Comparison of ENCODE assay signal across 14 cellular contexts in genomic region chr5:131256507-131256823, GRCh38. TPM values are rescaled to one million over a fixed set of nuclear protein-coding genes. Genes with fewer than 3 reads are reported as not detected.
DNase-seq lines count a peak whose midpoint lies in the region; ATAC-seq, FAIRE-seq and TF ChIP-seq lines count a peak whose summit lies in the region.
"Had no signal": no experiment of that assay in that cellular context is flagged by ENCODE, and none has a peak within 500 bp of the region (broad histone marks: within the 10 kb centered on the region; RNA-seq: fewer than 3 reads in every experiment).

No MANE protein-coding gene starts in this region.

- H3K79me2 ChIP-seq in Loucy (ENCODE audit: insufficient read depth, low read length) (peaks cover 22% of the 10 kb centered on the region), K562 (ENCODE audit: control insufficient read depth, insufficient read depth, low read length) (no peaks in the 10 kb centered on the region)

- H3K9me3 ChIP-seq in Loucy (ENCODE audit: insufficient read depth, low read depth, low read length) (no peaks in the 10 kb centered on the region), K562 (replicated peaks; ENCODE audit: control insufficient read depth, insufficient read depth, low read depth, low read length) (no peaks in the 10 kb centered on the region), small intestine (ENCODE audit: control insufficient read depth, low read depth) (no peaks in the 10 kb centered on the region)
- H3K9me3 ChIP-seq: mucosa of descending colon had no signal

- H3K4me3 ChIP-seq in Loucy (ENCODE audit: low read length, poor library complexity, severe bottlenecking), result no peak overlapping the region
- no peak overlapping the region for H3K4me3 ChIP-seq in K562
- no peak overlapping the region for H3K4me3 ChIP-seq in small intestine (ENCODE audit: low read depth in 1 of 2, low read length in 2 of 2)
- H3K4me3 ChIP-seq: cardiac muscle cell, mucosa of descending colon had no signal

- peaks cover 60% of the 10 kb centered on the region for H3K4me1 ChIP-seq in Loucy (ENCODE audit: insufficient read depth, low read length, poor library complexity, severe bottlenecking)
- H3K4me1 ChIP-seq in K562 (replicated peaks in 1 of 2; ENCODE audit: control insufficient read depth in 2 of 2, insufficient read depth in 2 of 2, low read length in 2 of 2), result peaks cover 8 to 23% of the 10 kb centered on the region in 2 experiments
- peaks cover 2 to 5% of the 10 kb centered on the region in 2 donors for H3K4me1 ChIP-seq in small intestine (ENCODE audit: control insufficient read depth in 2 of 2, insufficient read depth in 1 of 2, low read depth in 1 of 2, low read length in 1 of 2)

- no peak for TF ChIP-seq CTCF in Loucy (conservative IDR thresholded peaks at IDR 0.05; ENCODE audit: low read length)
- no peak for TF ChIP-seq CTCF in K562 (IDR thresholded peaks at IDR 0.05 in 2 of 3, conservative IDR thresholded peaks at IDR 0.05 in 1 of 3; ENCODE audit: insufficient read depth in 2 of 3, low read depth in 1 of 3, low read length in 3 of 3)

- H2AFZ ChIP-seq in Loucy (ENCODE audit: low read length) (no peak overlapping the region), K562 (ENCODE audit: low read depth, low read length) (peak overlapping the region; percentile 46; the same call in 1 of the 2 replicates)

- H3K4me2 ChIP-seq in Loucy (ENCODE audit: low read depth, low read length, poor library complexity, severe bottlenecking) (peak overlapping the region; percentile 26), K562 (ENCODE audit: insufficient read depth, low read length) (no peak overlapping the region)

- peaks cover 53% of the 10 kb centered on the region for H3K4me1 Mint-ChIP-seq in T-helper 1 cell treated with Interleukin-12 subunit alpha and Interleukin-12 subunit beta and Interleukin-4 antibody, amounts not matched to agents 30 μg/mL and 1 μg/mL, for 36 hours (ENCODE audit: low read depth)

- WGBS in K562 (ENCODE audit: insufficient coverage, low coverage, missing lambda C conversion rate), result 68% methylated on average over 2 of the region's 2 CpGs
- 76 to 86% (median 84%) methylated on average over 2 of the region's 2 CpGs for WGBS in small intestine, 3 donors

- H3K9me2 ChIP-seq in Loucy (replicated peaks; ENCODE audit: low read depth, low read length), result no peaks in the 10 kb centered on the region

- CTCF ChIA-PET in K562 (lab: Yijun Ruan, JAX; ENCODE audit: low intra/inter-chr PET ratio), result no interaction called here

- H3K36me3 ChIP-seq in Loucy (ENCODE audit: insufficient read depth, low read length), result no peaks in the 10 kb centered on the region
- no peaks in the 10 kb centered on the region for H3K36me3 ChIP-seq in K562 (ENCODE audit: control insufficient read depth, insufficient read depth, low read length)
- peaks cover 0 to 2% of the 10 kb centered on the region in 2 donors for H3K36me3 ChIP-seq in small intestine (ENCODE audit: control insufficient read depth in 2 of 2, insufficient read depth in 2 of 2, low read length in 2 of 2)
- H3K36me3 ChIP-seq: cardiac muscle cell had no signal

- H3K27me3 ChIP-seq in Loucy (ENCODE audit: insufficient read depth, low read length, poor library complexity, severe bottlenecking) (no peaks in the 10 kb centered on the region), K562 (ENCODE audit: control insufficient read depth in 2 of 2, insufficient read depth in 2 of 2, low read length in 2 of 2) (no peaks in the 10 kb centered on the region), small intestine (ENCODE audit: control insufficient read depth in 2 of 2, insufficient read depth in 2 of 2, low read length in 2 of 2) (no peaks in the 10 kb centered on the region)
- H3K27me3 ChIP-seq: cardiac muscle cell had no signal

- POLR2A ChIA-PET in K562 (lab: Yijun Ruan, JAX), result interaction anchor here (0.5 to 0.6 kb wide), 3 partner anchors 12 to 131 kb away, joined by 3 to 4 read pairs (median 3); no protein-coding TSS in a partner anchor

- no peaks in the 10 kb centered on the region for H4K20me1 ChIP-seq in Loucy (ENCODE audit: insufficient read depth, low read length, poor library complexity, severe bottlenecking)
- no peaks in the 10 kb centered on the region for H4K20me1 ChIP-seq in K562 (replicated peaks; ENCODE audit: control insufficient read depth, insufficient read depth, low read length)

- TF ChIP-seq EP300 in K562 (IDR thresholded peaks at IDR 0.05; ENCODE audit: low read length), result no peak

- peaks cover 31% of the 10 kb centered on the region for H3K36me3 Mint-ChIP-seq in T-helper 1 cell treated with Interleukin-12 subunit alpha and Interleukin-12 subunit beta and Interleukin-4 antibody, amounts not matched to agents 30 μg/mL and 1 μg/mL, for 36 hours (ENCODE audit: low read depth)
- H3K36me3 Mint-ChIP-seq: WTC11 had no signal

- no peaks in the 10 kb centered on the region for H3K9me3 Mint-ChIP-seq in T-helper 1 cell treated with Interleukin-12 subunit alpha and Interleukin-12 subunit beta and Interleukin-4 antibody, amounts not matched to agents 30 μg/mL and 1 μg/mL, for 36 hours
- H3K9me3 Mint-ChIP-seq: WTC11 had no signal

- ATAC-seq in K562 (peak; percentile 7; the same call in 1 of the 3 replicates), HG02642 (IDR thresholded peaks at IDR 0.05; ENCODE audit: poor library complexity, unreplicated experiment) (no peak), HG03571 (IDR thresholded peaks at IDR 0.05; ENCODE audit: unreplicated experiment) (no peak)
- ATAC-seq: WTC11 had no signal

- no peak for TF ChIP-seq POLR2A in K562 (conservative IDR thresholded peaks at IDR 0.05)

- no peaks in the 10 kb centered on the region for H3K27me3 Mint-ChIP-seq in T-helper 1 cell treated with Interleukin-12 subunit alpha and Interleukin-12 subunit beta and Interleukin-4 antibody, amounts not matched to agents 30 μg/mL and 1 μg/mL, for 36 hours (ENCODE audit: low read depth)

- in situ Hi-C loops in K562 (cut with MboI), result no loop called here

- H3K27ac ChIP-seq in K562 (ENCODE audit: extremely low read depth, low read depth, low read length) (no peak overlapping the region), small intestine (ENCODE audit: low read depth in 1 of 2, low read length in 1 of 2) (peak overlapping the region; percentile 34 to 91)
- H3K27ac ChIP-seq: 22Rv1, cardiac muscle cell had no signal

- DNase-seq in T-helper 1 cell (no peak), K562 (ENCODE audit: extremely low read depth in 1 of 4, low spot score in 3 of 4) (no peak), small intestine (no peak), DMS 273 treated with DMSO at 0.1 percent for 48 hours (lab: John Stamatoyannopoulos, UW) (no peak)
- DNase-seq: activated effector memory CD4-positive, alpha-beta T cell treated with Interleukin-2 at 50 U/mL for 16 hours; mucosa of descending colon had no signal

- H3K9me1 ChIP-seq in K562 (ENCODE audit: control insufficient read depth, insufficient read depth, low read length), result no peaks in the 10 kb centered on the region

- H3F3A ChIP-seq in Loucy (ENCODE audit: low read depth), result peaks cover 3% of the 10 kb centered on the region; the same call in 1 of the 2 replicates

- FAIRE-seq in K562 (lab: Jason Lieb, UNC) (no peak), small intestine (lab: Jason Lieb, UNC) (no peak)
- FAIRE-seq: islet of Langerhans had no signal

- H3K4me3 Mint-ChIP-seq in T-helper 1 cell treated with Interleukin-12 subunit alpha and Interleukin-12 subunit beta and Interleukin-4 antibody, amounts not matched to agents 30 μg/mL and 1 μg/mL, for 36 hours, result peak overlapping the region; percentile 33
- H3K4me3 Mint-ChIP-seq: WTC11 had no signal

- no peak for TF ChIP-seq RAD21 in K562 (CRISPR knock-in tag; conservative IDR thresholded peaks at IDR 0.05 in 1 of 2, IDR thresholded peaks at IDR 0.05 in 1 of 2)

- H3K9ac ChIP-seq in Loucy (ENCODE audit: low read depth, low read length, poor library complexity, severe bottlenecking), result no peak overlapping the region
- no peak overlapping the region for H3K9ac ChIP-seq in K562 (ENCODE audit: insufficient read depth in 1 of 2, low read depth in 2 of 2, low read length in 2 of 2)

- intact Hi-C loops in K562 (cut with micrococcal nuclease), result no loop called here

- peak overlapping the region; percentile 91 for H3K27ac Mint-ChIP-seq in T-helper 1 cell treated with Interleukin-12 subunit alpha and Interleukin-12 subunit beta and Interleukin-4 antibody, amounts not matched to agents 30 μg/mL and 1 μg/mL, for 36 hours
- H3K27ac Mint-ChIP-seq: WTC11 had no signal

- no TSS peak for BruUV-seq in K562 (replicated peaks; lab: Mats Ljungman, UMichigan)

TF ChIP-seq in K562, 482 proteins besides CTCF, POLR2A, EP300 and RAD21 (continues in another document):
- TF ChIP-seq TAF7 (tag; IDR thresholded peaks at IDR 0.05) (no peak), HDAC2 (IDR thresholded peaks at IDR 0.05) (no peak)

RNA-seq across cellular contexts. Expression of gene CDC42SE2, which starts 7.4 kb away (rescaled TPM):
- 14.0 and 31.6 TPM in 2 replicates for total RNA-seq in K562 (2011; cell fraction: chromatin; rRNA removed; ENCODE audit: low replicate concordance)
- total RNA-seq in K562 (2011; cell fraction: nucleolus; rRNA removed), result 8.8 and 11.4 TPM in 2 replicates
- 23.0 and 38.4 TPM in 2 replicates for total RNA-seq in K562 (2011; cell fraction: nucleoplasm; rRNA removed)
- 24.8 and 31.2 TPM in 2 replicates for total RNA-seq in K562 (2014; rRNA removed)
- total RNA-seq in K562 (2014; rRNA removed; fragmentation: Illumina TruSeq; extraction: Trizol), result 40.5 and 46.8 TPM in 2 replicates
- 38.0 and 39.7 TPM in 2 replicates for total RNA-seq in K562 (2015; rRNA removed; fragmentation: Illumina TruSeq; extraction: Trizol)
- total RNA-seq in K562 (2021), result 32.7 and 34.2 TPM in 2 replicates
- 30.9 and 44.3 TPM in 2 replicates for polyA plus RNA-seq in K562 (2011; rRNA removed)
- polyA plus RNA-seq in K562 (2011; cell fraction: cytosol; rRNA removed), result 9.3 and 24.7 TPM in 2 replicates
- polyA plus RNA-seq in K562 (2011; cell fraction: nucleus; rRNA removed), result 6.0 and 9.8 TPM in 2 replicates
- polyA plus RNA-seq in K562 (2012), result 25.2 and 27.7 TPM in 2 replicates
- polyA plus RNA-seq in K562 (2014; fragmentation: Illumina TruSeq; extraction: Trizol), result 30.0 and 33.8 TPM in 2 replicates
- polyA plus RNA-seq in K562 (2014; fragmentation: Nextera tagmentation; extraction: Ambion mirVana), result 10 to 100 TPM; 25.9 to 27.9 TPM
- 27.6 and 34.3 TPM in 2 replicates for polyA plus RNA-seq in K562 (2014; rRNA removed)
- polyA minus RNA-seq in K562 (2011; rRNA and poly(A)+ RNA removed), result 57.8 and 58.4 TPM in 2 replicates
- 12.7 and 19.6 TPM in 2 replicates for polyA minus RNA-seq in K562 (2011; cell fraction: cytosol; rRNA and poly(A)+ RNA removed)
- polyA minus RNA-seq in K562 (2011; cell fraction: nucleus; rRNA and poly(A)+ RNA removed), result 11.4 and 14.8 TPM in 2 replicates
- 10 to 100 TPM; 36.0 to 60.3 (median 58.6) TPM for polyA plus RNA-seq in small intestine
